8 cellular contexts compared by ENCODE assay signal in genomic region chr14:63542231-63542999, GRCh38. TPM values are rescaled to one million over a fixed set of nuclear protein-coding genes. Genes with fewer than 3 reads are reported as not detected.
A peak's percentile ranks its signal among the peaks of the same experiment; 100 is the strongest.
DNase-seq lines count a peak whose midpoint lies in the region; ATAC-seq, FAIRE-seq and TF ChIP-seq lines count a peak whose summit lies in the region.

No MANE protein-coding gene starts in this region.

- peak overlapping the region; percentile 29 for H3K27ac Mint-ChIP-seq in activated T-cell treated with anti-CD3 and anti-CD28 coated beads, Interleukin-2, amount 50 U/mL, for 72 hours

- H3K36me3 Mint-ChIP-seq in activated T-cell treated with anti-CD3 and anti-CD28 coated beads, Interleukin-2, amount 50 U/mL, for 72 hours (ENCODE audit: insufficient read depth in 2 of 2), result peaks cover 4 to 10% of the 10 kb centered on the region in 2 donors

- DNase-seq in D341Med (ENCODE audit: low spot score) (peak; percentile 64), GM20000 (ENCODE audit: low spot score) (peak; percentile 35), Karpas-422 (peak; percentile 71), glomerular visceral epithelial cell (ENCODE audit: extremely low spot score) (peak; percentile 40), pancreas (peak in 3 of 6 donors; percentile 15 to 82 (median 31))
- peak; percentile 3 to 7 for DNase-seq in activated T-cell treated with anti-CD3 and anti-CD28 coated beads, Interleukin-2, amount 50 U/mL, for 72 hours

- H3K36me3 ChIP-seq in Karpas-422 (ENCODE audit: insufficient read depth, low read length) (peaks cover 15% of the 10 kb centered on the region), pancreas (peaks cover 0 to 7% (median 5%) of the 10 kb centered on the region in 3 donors)

- H3K9ac ChIP-seq in Karpas-422 (ENCODE audit: low read length), result peak overlapping the region; percentile 94

- 0 to 1% methylated on average over 21 to 46 of the region's 46 CpGs for WGBS in pancreas, 2 donors

- H3K4me1 ChIP-seq in Karpas-422 (ENCODE audit: low read length), result peaks cover 30% of the 10 kb centered on the region
- peaks cover 0 to 11% (median 0%) of the 10 kb centered on the region in 3 donors for H3K4me1 ChIP-seq in pancreas

- H3K4me3 ChIP-seq in Karpas-422 (ENCODE audit: low read length), result peak overlapping the region; percentile 95
- H3K4me3 ChIP-seq in pancreas, result peak overlapping the region; percentile 91 to 98 (median 96)

- peak; percentile 3 to 16 for ATAC-seq in activated T-cell treated with anti-CD3 and anti-CD28 coated beads, Interleukin-2, amount 50 U/mL, for 72 hours (replicated peaks in 1 of 2)
- peak; percentile 32 to 47 (median 34) for ATAC-seq in pancreas
- ATAC-seq in HG03097 (IDR thresholded peaks at IDR 0.05; ENCODE audit: low FRiP score, unreplicated experiment), result no peak
- no peak for ATAC-seq in HG02884 (IDR thresholded peaks at IDR 0.05; ENCODE audit: unreplicated experiment)

- no peak for TF ChIP-seq CTCF in GM20000 (IDR thresholded peaks at IDR 0.05; ENCODE audit: extremely low read depth, missing control alignments)
- no peak for TF ChIP-seq CTCF in pancreas (IDR thresholded peaks at IDR 0.05)

- H3K4me1 Mint-ChIP-seq in activated T-cell treated with anti-CD3 and anti-CD28 coated beads, Interleukin-2, amount 50 U/mL, for 72 hours (ENCODE audit: low read depth), result peaks cover 32% of the 10 kb centered on the region

- peak overlapping the region; percentile 95 to 96 for H3K4me3 Mint-ChIP-seq in activated T-cell treated with anti-CD3 and anti-CD28 coated beads, Interleukin-2, amount 50 U/mL, for 72 hours

- H3K4me2 ChIP-seq in Karpas-422 (ENCODE audit: low read depth, low read length, poor library complexity, severe bottlenecking), result peak overlapping the region; percentile 94

- H4K20me1 ChIP-seq in Karpas-422 (ENCODE audit: insufficient read depth, low read depth, low read length), result peaks cover 14% of the 10 kb centered on the region; the same call in 1 of the 2 replicates

- no peaks in the 10 kb centered on the region for H3K9me3 Mint-ChIP-seq in activated T-cell treated with anti-CD3 and anti-CD28 coated beads, Interleukin-2, amount 50 U/mL, for 72 hours

- H3K27ac ChIP-seq in Karpas-422 (ENCODE audit: low read length), result peak overlapping the region; percentile 61
- H3K27ac ChIP-seq in pancreas, result peak overlapping the region; percentile 80 to 94 (median 88)

- H3K9me3 ChIP-seq in Karpas-422 (ENCODE audit: low read length) (no peaks in the 10 kb centered on the region), pancreas (no peaks in the 10 kb centered on the region)

- intact Hi-C loops in pancreas (cut with DNase I), result loop anchor here in 1 of 3 donors (10.0 kb wide), 1 partner anchor 158 kb away; no protein-coding TSS in a partner anchor

- H3K79me2 ChIP-seq in Karpas-422 (ENCODE audit: low read length), result peaks cover 59% of the 10 kb centered on the region

- peak overlapping the region; percentile 71; the same call in 1 of the 2 replicates for H2AFZ ChIP-seq in Karpas-422 (ENCODE audit: low read length)

- no peaks in the 10 kb centered on the region for H3K27me3 Mint-ChIP-seq in activated T-cell treated with anti-CD3 and anti-CD28 coated beads, Interleukin-2, amount 50 U/mL, for 72 hours (ENCODE audit: low read depth)

- no peaks in the 10 kb centered on the region for H3K9me2 ChIP-seq in Karpas-422 (replicated peaks; ENCODE audit: insufficient read depth, low read length)

- H3K27me3 ChIP-seq in Karpas-422 (ENCODE audit: low read length) (no peaks in the 10 kb centered on the region), pancreas (no peaks in the 10 kb centered on the region)

- FAIRE-seq in pancreas (lab: Jason Lieb, UNC), result no peak

RNA-seq across cellular contexts. Expression of gene PPP2R5E, which starts 0.8 kb away (rescaled TPM):
- total RNA-seq in Karpas-422 (2014; rRNA removed; shearing (Covaris generic); ENCODE audit: low replicate concordance), result 25.6 and 58.3 TPM in 2 replicates
- 10 to 100 TPM; 40.6 to 44.9 TPM for total RNA-seq in activated T-cell treated with anti-CD3 and anti-CD28 coated beads, Interleukin-2, amount 50 U/mL, for 72 hours
- 10 to 100 TPM; 11.7 to 25.6 (median 16.2) TPM for total RNA-seq in pancreas
- 1 to 10 TPM; 3.6 to 5.5 TPM for polyA plus RNA-seq in pancreas

Comparison
In these comparisons a context has a peak if more than half of its experiments do, and no peak if none do; other contexts are left out.
1. ATAC-seq: peak in activated T-cell treated with anti-CD3 and anti-CD28 coated beads, Interleukin-2, amount 50 U/mL, for 72 hours (2 of 2) and pancreas (4 of 4); none in HG03097 (single experiment) and HG02884 (single experiment).